In the genomic region with DNA sequence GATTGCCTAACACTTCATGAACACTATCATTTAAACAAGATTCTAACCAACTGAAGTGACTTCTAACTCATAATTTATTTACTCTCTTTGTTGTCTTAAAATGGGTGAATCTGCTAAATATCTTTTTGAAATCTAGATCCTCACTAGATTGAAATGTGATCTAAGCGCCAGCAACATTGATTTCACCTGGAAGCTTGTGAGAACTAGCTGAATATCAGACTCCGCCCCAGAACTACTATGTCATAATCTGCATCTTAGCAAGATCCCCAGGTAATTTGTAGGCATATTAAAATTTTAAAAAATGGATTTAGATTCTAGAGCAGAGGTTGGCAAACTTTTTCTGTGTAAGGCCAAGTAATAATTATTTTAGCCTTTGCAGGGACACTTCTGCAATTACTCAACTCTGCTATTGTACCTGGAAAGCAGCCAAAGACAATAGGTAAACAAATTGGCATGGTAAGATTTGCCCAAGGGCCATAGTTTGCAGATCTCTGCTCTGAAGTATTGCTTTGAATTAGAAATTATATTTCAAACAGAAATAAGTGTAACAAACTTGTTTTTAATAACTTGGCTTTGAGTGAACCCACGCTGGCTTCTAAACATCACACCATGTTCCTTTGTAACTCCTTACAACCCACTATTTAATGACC, we compare ENCODE assay signal across 20 cellular contexts.
DNase-seq lines count a peak whose midpoint lies in the region; TF ChIP-seq lines count a peak whose summit lies in the region.
"Had no signal": no experiment of that assay in that cellular context is flagged by ENCODE, and none has a peak within 500 bp of the region (broad histone marks: within the 10 kb centered on the region; RNA-seq: fewer than 3 reads in every experiment).

No MANE protein-coding gene starts in this region.

- H3K27ac ChIP-seq in PC-9, result peak overlapping the region; percentile 58
- H3K27ac ChIP-seq in colonic mucosa, result no peak overlapping the region
- no peak overlapping the region for H3K27ac ChIP-seq in thyroid gland
- H3K27ac ChIP-seq: ascending aorta, epithelial cell of prostate, RWPE1 had no signal

- TF ChIP-seq CTCF in PC-9 (conservative IDR thresholded peaks at IDR 0.05) (no peak), colonic mucosa (IDR thresholded peaks at IDR 0.05) (no peak), thyroid gland (IDR thresholded peaks at IDR 0.05) (no peak)

- DNase-seq in activated naive CD4-positive, alpha-beta T cell treated with anti-CD3 and anti-CD28 coated beads for 36 hours, result no peak
- peak in 1 of 2 experiments; percentile 58 for DNase-seq in PC-9
- peak; percentile 59 for DNase-seq in fibroblast of gingiva (ENCODE audit: low read depth)
- no peak for DNase-seq in activated CD8-positive, alpha-beta memory T cell treated with anti-CD3 and anti-CD28 coated beads, Interleukin-2, amount 50 U/mL, for 48 hours
- DNase-seq in NCI-H2196 (lab: John Stamatoyannopoulos, UW; ENCODE audit: unreplicated experiment), result no peak
- no peak for DNase-seq in colonic mucosa
- no peak for DNase-seq in thyroid gland
- DNase-seq: activated CD4-positive, alpha-beta T cell treated with anti-CD3 and anti-CD28 coated beads, Interleukin-2, amount 10 ng/mL, durations not matched to agents 7 days and 5 days; activated naive CD4-positive, alpha-beta T cell treated with Interleukin-2 at 50 U/mL for 16 hours; CD8-positive, alpha-beta memory T cell; cortex of kidney; HCEC 1CT; KBM-7; NK-92 treated with Interleukin-12 subunit alpha and Interleukin-12 subunit beta, amount 100 ng/mL, for 24 hours; stimulated activated naive CD4-positive, alpha-beta T cell treated with Interleukin-2 at 50 U/mL for 16 hours; SW 1271 had no signal

- peak overlapping the region; percentile 48 for H3K4me2 ChIP-seq in PC-9

- CTCF ChIA-PET in activated naive CD4-positive, alpha-beta T cell treated with anti-CD3 and anti-CD28 coated beads for 36 hours (lab: Charles Lee), result no interaction called here
- CTCF ChIA-PET in PC-9 (lab: Charles Lee), result no interaction called here

- peaks cover 24% of the 10 kb centered on the region for H3K4me1 ChIP-seq in PC-9 (replicated peaks; ENCODE audit: insufficient read depth)
- peaks cover 5% of the 10 kb centered on the region for H3K4me1 ChIP-seq in colonic mucosa
- H3K4me1 ChIP-seq in thyroid gland, result peaks cover 7 to 16% of the 10 kb centered on the region in 2 donors

- intact Hi-C loops in activated naive CD4-positive, alpha-beta T cell treated with anti-CD3 and anti-CD28 coated beads for 36 hours (cut with micrococcal nuclease), result loop anchor here (10.0 kb wide), 1 partner anchor 721 kb away; a partner anchor contains a TSS
- intact Hi-C loops in PC-9 (cut with micrococcal nuclease; ENCODE audit: unreplicated experiment), result loop anchor here (10.0 kb wide), 2 partner anchors 401 to 1121 kb away; a partner anchor contains a TSS
- intact Hi-C loops in colonic mucosa (cut with DNase I), result no loop called here
- intact Hi-C loops in thyroid gland (cut with DNase I), result no loop called here

- no peak overlapping the region for H2AFZ ChIP-seq in PC-9

- no peaks in the 10 kb centered on the region for H3K9me2 ChIP-seq in PC-9 (ENCODE audit: insufficient read depth)

- H3K4me3 Mint-ChIP-seq in activated naive CD4-positive, alpha-beta T cell treated with anti-CD3 and anti-CD28 coated beads, Interleukin-2, amount 50 U/mL, for 24 hours, result no peak overlapping the region
- no peak overlapping the region for H3K4me3 Mint-ChIP-seq in activated naive CD4-positive, alpha-beta T cell treated with anti-CD3 and anti-CD28 coated beads for 36 hours
- H3K4me3 Mint-ChIP-seq: activated CD4-positive, alpha-beta T cell treated with anti-CD3 and anti-CD28 coated beads, Interleukin-2, amount 10 ng/mL, durations not matched to agents 7 days and 5 days; CD8-positive, alpha-beta memory T cell had no signal

- H3K36me3 Mint-ChIP-seq in activated naive CD4-positive, alpha-beta T cell treated with anti-CD3 and anti-CD28 coated beads, Interleukin-2, amount 50 U/mL, for 24 hours, result peaks cover 2% of the 10 kb centered on the region
- H3K36me3 Mint-ChIP-seq in activated naive CD4-positive, alpha-beta T cell treated with anti-CD3 and anti-CD28 coated beads for 36 hours (ENCODE audit: low read depth), result no peaks in the 10 kb centered on the region
- H3K36me3 Mint-ChIP-seq: CD8-positive, alpha-beta memory T cell had no signal

- no TSS peak for BruUV-seq in PC-9 (replicated peaks; lab: Mats Ljungman, UMichigan)

- WGBS in thyroid gland, 2 donors, result 90 to 93% methylated on average over 3 of the region's 3 CpGs

- H3K4me1 Mint-ChIP-seq in activated naive CD4-positive, alpha-beta T cell treated with anti-CD3 and anti-CD28 coated beads, Interleukin-2, amount 50 U/mL, for 24 hours, result peaks cover 3% of the 10 kb centered on the region
- peaks cover 3% of the 10 kb centered on the region for H3K4me1 Mint-ChIP-seq in activated naive CD4-positive, alpha-beta T cell treated with anti-CD3 and anti-CD28 coated beads for 36 hours (ENCODE audit: low read depth)
- H3K4me1 Mint-ChIP-seq: activated CD4-positive, alpha-beta T cell treated with anti-CD3 and anti-CD28 coated beads, Interleukin-2, amount 10 ng/mL, durations not matched to agents 7 days and 5 days had no signal

- H3K4me3 ChIP-seq in PC-9 (no peak overlapping the region), colonic mucosa (no peak overlapping the region), thyroid gland (replicated peaks in 1 of 3) (no peak overlapping the region)
- H3K4me3 ChIP-seq: ascending aorta had no signal

- no peaks in the 10 kb centered on the region for H3K27me3 ChIP-seq in PC-9 (ENCODE audit: insufficient read depth, low read depth)
- H3K27me3 ChIP-seq in colonic mucosa, result no peaks in the 10 kb centered on the region
- H3K27me3 ChIP-seq in thyroid gland, result no peaks in the 10 kb centered on the region
- H3K27me3 ChIP-seq: ascending aorta had no signal

- H3K27me3 Mint-ChIP-seq in activated naive CD4-positive, alpha-beta T cell treated with anti-CD3 and anti-CD28 coated beads, Interleukin-2, amount 50 U/mL, for 24 hours, result no peaks in the 10 kb centered on the region
- H3K27me3 Mint-ChIP-seq in activated naive CD4-positive, alpha-beta T cell treated with anti-CD3 and anti-CD28 coated beads for 36 hours (ENCODE audit: low read depth), result no peaks in the 10 kb centered on the region
- H3K27me3 Mint-ChIP-seq: activated CD4-positive, alpha-beta T cell treated with anti-CD3 and anti-CD28 coated beads, Interleukin-2, amount 10 ng/mL, durations not matched to agents 7 days and 5 days; CD8-positive, alpha-beta memory T cell had no signal

- H4K20me1 ChIP-seq in PC-9 (ENCODE audit: insufficient read depth), result no peaks in the 10 kb centered on the region

- H3K27ac Mint-ChIP-seq in activated naive CD4-positive, alpha-beta T cell treated with anti-CD3 and anti-CD28 coated beads, Interleukin-2, amount 50 U/mL, for 24 hours, result peak overlapping the region; percentile 63
- no peak overlapping the region for H3K27ac Mint-ChIP-seq in activated naive CD4-positive, alpha-beta T cell treated with anti-CD3 and anti-CD28 coated beads for 36 hours
- H3K27ac Mint-ChIP-seq: activated CD4-positive, alpha-beta T cell treated with anti-CD3 and anti-CD28 coated beads, Interleukin-2, amount 10 ng/mL, durations not matched to agents 7 days and 5 days; CD8-positive, alpha-beta memory T cell had no signal

- POLR2A ChIA-PET in PC-9 (lab: Charles Lee; ENCODE audit: unreplicated experiment), result no interaction called here

- H3K79me2 ChIP-seq in PC-9 (ENCODE audit: low read depth), result no peaks in the 10 kb centered on the region

- no peak overlapping the region for H3K9ac ChIP-seq in colonic mucosa (ENCODE audit: low read depth in 2 of 2, low read length in 2 of 2)

- H3K9me3 ChIP-seq in PC-9 (ENCODE audit: insufficient read depth, low read depth) (no peaks in the 10 kb centered on the region; the same call in 1 of the 2 replicates), colonic mucosa (no peaks in the 10 kb centered on the region), thyroid gland (no peaks in the 10 kb centered on the region)
- H3K9me3 ChIP-seq: ascending aorta had no signal

- no peaks in the 10 kb centered on the region for H3K9me3 Mint-ChIP-seq in activated naive CD4-positive, alpha-beta T cell treated with anti-CD3 and anti-CD28 coated beads, Interleukin-2, amount 50 U/mL, for 24 hours
- H3K9me3 Mint-ChIP-seq in activated naive CD4-positive, alpha-beta T cell treated with anti-CD3 and anti-CD28 coated beads for 36 hours, result no peaks in the 10 kb centered on the region
- H3K9me3 Mint-ChIP-seq: activated CD4-positive, alpha-beta T cell treated with anti-CD3 and anti-CD28 coated beads, Interleukin-2, amount 10 ng/mL, durations not matched to agents 7 days and 5 days; CD8-positive, alpha-beta memory T cell had no signal

- H3F3A ChIP-seq in PC-9 (ENCODE audit: insufficient read depth, low read depth), result peaks cover 22% of the 10 kb centered on the region

- TF ChIP-seq POLR2A in thyroid gland (IDR thresholded peaks at IDR 0.05), result no peak

- H3K36me3 ChIP-seq in PC-9 (ENCODE audit: low read depth) (no peaks in the 10 kb centered on the region), colonic mucosa (no peaks in the 10 kb centered on the region), thyroid gland (no peaks in the 10 kb centered on the region)
- H3K36me3 ChIP-seq: ascending aorta had no signal

Comparison
In these comparisons a context has a peak if more than half of its experiments do, and no peak if none do; other contexts are left out.
1. intact Hi-C loops: an anchor here in activated naive CD4-positive, alpha-beta T cell treated with anti-CD3 and anti-CD28 coated beads for 36 hours (10.0 kb wide) and PC-9 (10.0 kb wide); none called in colonic mucosa and thyroid gland.